28 cellular contexts compared by ENCODE assay signal in genomic region chr12:58295268-58295667, GRCh38.
"Had no signal": no experiment of that assay in that cellular context is flagged by ENCODE, and none has a peak within 500 bp of the region (broad histone marks: within the 10 kb centered on the region; RNA-seq: fewer than 3 reads in every experiment).

No MANE protein-coding gene starts in this region.

- DNase-seq: stimulated activated CD4-positive, alpha-beta T cell treated with anti-CD3 and anti-CD28 coated beads, Interleukin-2, amount 100 ng/mL, for 48 hours; stimulated activated CD4-positive, alpha-beta T cell treated with anti-CD3 and anti-CD28 coated beads, Interleukin-4, amount 100 ng/mL, for 1 hour; stimulated activated CD4-positive, alpha-beta T cell treated with anti-CD3 and anti-CD28 coated beads, Interleukin-4, amount 100 ng/mL, for 24 hours; stimulated activated CD4-positive, alpha-beta T cell treated with anti-CD3 and anti-CD28 coated beads, Interleukin-4, amount 100 ng/mL, for 4 hours; stimulated activated CD8-positive, alpha-beta memory T cell treated with anti-CD3 and anti-CD28 coated beads, Interleukin-4, amount 100 ng/mL, for 48 hours; stimulated activated naive B cell treated with anti-CD40 and anti-IgM and Interleukin-4, amounts not matched to agents 10 μg/mL and 1 μg/mL and 100 μg/mL, for 72 hours; stimulated activated naive CD4-positive, alpha-beta T cell; stimulated activated naive CD4-positive, alpha-beta T cell treated with Interleukin-2 at 50 U/mL for 16 hours; stimulated activated naive CD8-positive, alpha-beta T cell treated with anti-CD3 and anti-CD28 coated beads, Interleukin-15, amount 100 ng/mL, for 72 hours; stimulated activated naive CD8-positive, alpha-beta T cell treated with anti-CD3 and anti-CD28 coated beads, Interleukin-15, Interleukin-2, amounts not matched to agents 100 U/mL and 50 U/mL, for 24 hours; stomach; substantia nigra; testis; thyroid gland; tibial artery; transverse colon; upper lobe of left lung; upper lobe of right lung; uterus had no signal

- H3K4me1 Mint-ChIP-seq: stimulated activated effector memory CD8-positive, alpha-beta T cell treated with anti-CD3 and anti-CD28 coated beads, Interleukin-12 subunit alpha, Interleukin-12 subunit beta, amount 100 ng/mL, for 72 hours; stimulated activated memory B cell treated with anti-CD40 and anti-IgM and Interleukin-4, amounts not matched to agents 10 μg/mL and 1 μg/mL and 100 μg/mL, for 72 hours; stimulated activated naive B cell treated with anti-CD40 and anti-IgM and Interleukin-4, amounts not matched to agents 10 μg/mL and 1 μg/mL and 100 μg/mL, for 72 hours; stimulated activated naive CD8-positive, alpha-beta T cell treated with anti-CD3 and anti-CD28 coated beads, Interleukin-15, amount 100 ng/mL, for 72 hours had no signal

- H3K27me3 Mint-ChIP-seq: stimulated activated naive CD8-positive, alpha-beta T cell treated with anti-CD3 and anti-CD28 coated beads, Interleukin-15, amount 100 ng/mL, for 72 hours had no signal

- H3K4me1 ChIP-seq: stomach, suprapubic skin, testis, thyroid gland, tibial artery, tibial nerve, transverse colon, upper lobe of left lung, upper lobe of right lung, uterus, vagina had no signal

- H3K27me3 ChIP-seq: stomach, suprapubic skin, testis, thyroid gland, tibial artery, tibial nerve, transverse colon, upper lobe of left lung, upper lobe of right lung, uterus, vagina had no signal

- ATAC-seq: stimulated activated effector memory CD8-positive, alpha-beta T cell treated with anti-CD3 and anti-CD28 coated beads, Interleukin-12 subunit alpha, Interleukin-12 subunit beta, amount 100 ng/mL, for 72 hours; stimulated activated memory B cell treated with anti-CD40 and anti-IgM and Interleukin-4, amounts not matched to agents 10 μg/mL and 1 μg/mL and 100 μg/mL, for 72 hours; stimulated activated naive B cell treated with anti-CD40 and anti-IgM and Interleukin-4, amounts not matched to agents 10 μg/mL and 1 μg/mL and 100 μg/mL, for 72 hours; stimulated activated naive CD8-positive, alpha-beta T cell treated with anti-CD3 and anti-CD28 coated beads, Interleukin-15, amount 100 ng/mL, for 72 hours; stimulated activated naive CD8-positive, alpha-beta T cell treated with anti-CD3 and anti-CD28 coated beads, Interleukin-15, Interleukin-2, amounts not matched to agents 100 U/mL and 50 U/mL, for 24 hours; upper lobe of right lung had no signal

- H3K4me3 ChIP-seq: stomach, suprapubic skin, testis, thoracic aorta, thyroid gland, tibial artery, tibial nerve, transverse colon, upper lobe of left lung, upper lobe of right lung, uterus, vagina had no signal

- FAIRE-seq: urothelium cell line had no signal

- H3K27ac ChIP-seq: stomach, suprapubic skin, testis, thoracic aorta, thyroid gland, tibial artery, tibial nerve, transverse colon, upper lobe of left lung, upper lobe of right lung, uterus, vagina had no signal

- H3K36me3 Mint-ChIP-seq: stimulated activated effector memory CD8-positive, alpha-beta T cell treated with anti-CD3 and anti-CD28 coated beads, Interleukin-12 subunit alpha, Interleukin-12 subunit beta, amount 100 ng/mL, for 72 hours; stimulated activated memory B cell treated with anti-CD40 and anti-IgM and Interleukin-4, amounts not matched to agents 10 μg/mL and 1 μg/mL and 100 μg/mL, for 72 hours; stimulated activated naive B cell treated with anti-CD40 and anti-IgM and Interleukin-4, amounts not matched to agents 10 μg/mL and 1 μg/mL and 100 μg/mL, for 72 hours; type B pancreatic cell had no signal

- H3K4me3 Mint-ChIP-seq: stimulated activated effector memory CD8-positive, alpha-beta T cell treated with anti-CD3 and anti-CD28 coated beads, Interleukin-12 subunit alpha, Interleukin-12 subunit beta, amount 100 ng/mL, for 72 hours; stimulated activated memory B cell treated with anti-CD40 and anti-IgM and Interleukin-4, amounts not matched to agents 10 μg/mL and 1 μg/mL and 100 μg/mL, for 72 hours; stimulated activated naive B cell treated with anti-CD40 and anti-IgM and Interleukin-4, amounts not matched to agents 10 μg/mL and 1 μg/mL and 100 μg/mL, for 72 hours; stimulated activated naive CD8-positive, alpha-beta T cell treated with anti-CD3 and anti-CD28 coated beads, Interleukin-15, amount 100 ng/mL, for 72 hours; stimulated activated naive CD8-positive, alpha-beta T cell treated with anti-CD3 and anti-CD28 coated beads, Interleukin-15, Interleukin-2, amounts not matched to agents 100 ng/mL and 50 ng/mL, for 24 hours; type B pancreatic cell had no signal

- H3K9me3 Mint-ChIP-seq: stimulated activated effector memory CD8-positive, alpha-beta T cell treated with anti-CD3 and anti-CD28 coated beads, Interleukin-12 subunit alpha, Interleukin-12 subunit beta, amount 100 ng/mL, for 72 hours; stimulated activated memory B cell treated with anti-CD40 and anti-IgM and Interleukin-4, amounts not matched to agents 10 μg/mL and 1 μg/mL and 100 μg/mL, for 72 hours; stimulated activated naive B cell treated with anti-CD40 and anti-IgM and Interleukin-4, amounts not matched to agents 10 μg/mL and 1 μg/mL and 100 μg/mL, for 72 hours; stimulated activated naive CD8-positive, alpha-beta T cell treated with anti-CD3 and anti-CD28 coated beads, Interleukin-15, amount 100 ng/mL, for 72 hours; stimulated activated naive CD8-positive, alpha-beta T cell treated with anti-CD3 and anti-CD28 coated beads, Interleukin-15, Interleukin-2, amounts not matched to agents 100 ng/mL and 50 ng/mL, for 24 hours; type B pancreatic cell had no signal

- H3K9me3 ChIP-seq: stomach, suprapubic skin, testis, thoracic aorta, thyroid gland, tibial artery, tibial nerve, transverse colon, upper lobe of left lung, upper lobe of right lung, uterus, vagina had no signal

- H3K27ac Mint-ChIP-seq: stimulated activated effector memory CD8-positive, alpha-beta T cell treated with anti-CD3 and anti-CD28 coated beads, Interleukin-12 subunit alpha, Interleukin-12 subunit beta, amount 100 ng/mL, for 72 hours; stimulated activated memory B cell treated with anti-CD40 and anti-IgM and Interleukin-4, amounts not matched to agents 10 μg/mL and 1 μg/mL and 100 μg/mL, for 72 hours; stimulated activated naive B cell treated with anti-CD40 and anti-IgM and Interleukin-4, amounts not matched to agents 10 μg/mL and 1 μg/mL and 100 μg/mL, for 72 hours; stimulated activated naive CD8-positive, alpha-beta T cell treated with anti-CD3 and anti-CD28 coated beads, Interleukin-15, Interleukin-2, amounts not matched to agents 100 ng/mL and 50 ng/mL, for 24 hours; type B pancreatic cell had no signal

- H3K36me3 ChIP-seq: stomach, suprapubic skin, thoracic aorta, thyroid gland, tibial artery, tibial nerve, transverse colon, upper lobe of left lung, upper lobe of right lung, uterus, vagina had no signal
